ENCODE assay signal across 8 cellular contexts in the genomic region with DNA sequence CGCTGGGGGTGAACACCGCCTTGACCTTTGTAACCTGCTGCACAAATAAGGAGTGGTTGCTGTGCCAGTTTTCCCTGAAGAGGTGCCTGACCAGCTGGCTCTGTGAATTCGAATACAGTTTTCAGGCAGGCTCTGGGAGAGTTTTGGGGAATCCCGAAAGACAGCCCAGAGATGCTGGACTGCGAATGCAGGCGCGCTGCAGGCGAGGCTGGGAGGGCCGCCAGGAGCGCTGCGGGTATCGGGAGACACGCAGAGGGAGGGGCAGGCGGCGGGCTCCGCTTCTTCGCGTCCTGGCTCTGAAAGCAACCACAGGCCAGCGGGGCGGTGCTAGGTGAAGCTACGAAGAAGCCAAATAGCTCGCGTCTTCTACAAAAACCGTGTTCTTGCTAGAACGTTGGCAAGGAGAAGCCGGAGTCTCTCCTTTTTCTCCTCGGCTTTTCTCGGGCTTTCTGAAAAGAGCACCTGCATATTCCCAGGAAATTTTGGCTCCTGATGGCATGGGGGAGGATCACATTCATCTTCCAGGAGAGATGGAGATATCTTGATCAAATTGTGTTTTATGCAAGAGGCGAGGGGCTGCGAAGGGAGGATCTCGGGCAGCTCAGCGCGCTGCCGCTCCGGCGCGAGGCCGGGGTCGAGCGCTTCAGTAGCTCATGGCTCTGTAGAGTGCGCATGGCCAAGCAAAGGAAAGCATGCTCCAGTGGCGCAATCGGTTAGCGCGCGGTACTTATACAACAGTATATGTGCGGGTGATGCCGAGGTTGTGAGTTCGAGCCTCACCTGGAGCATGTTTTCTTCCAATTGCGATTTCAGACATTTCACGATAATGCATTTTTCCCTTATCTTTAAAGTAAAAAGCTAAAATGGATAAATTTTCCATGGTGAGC.
A peak's percentile ranks its signal among the peaks of the same experiment; 100 is the strongest.
DNase-seq lines count a peak whose midpoint lies in the region; ATAC-seq and TF ChIP-seq lines count a peak whose summit lies in the region.

No MANE protein-coding gene starts in this region.

- no peak overlapping the region for H3K27ac ChIP-seq in aorta (ENCODE audit: low read depth in 1 of 2, low read length in 2 of 2)

- no peak for TF ChIP-seq RAD21 in Ishikawa (IDR thresholded peaks at IDR 0.05; ENCODE audit: low read depth)

- WGBS in aorta, 2 donors, result 2% methylated on average over 51 of the region's 51 CpGs

- no peaks in the 10 kb centered on the region for H3K4me1 ChIP-seq in aorta (ENCODE audit: control insufficient read depth in 1 of 2, insufficient read depth in 2 of 2, low read length in 2 of 2)

- intact Hi-C loops in aorta (cut with DNase I), result no loop called here

- H3K9me3 ChIP-seq in aorta (ENCODE audit: control insufficient read depth, low read length), result peaks cover 8% of the 10 kb centered on the region

- H3K27me3 ChIP-seq in aorta (ENCODE audit: control insufficient read depth in 1 of 2, insufficient read depth in 2 of 2, low read length in 1 of 2), result peaks cover 0 to 1% of the 10 kb centered on the region in 2 donors

- H3K36me3 ChIP-seq in aorta (ENCODE audit: control insufficient read depth in 1 of 2, insufficient read depth in 2 of 2, low read length in 1 of 2), result no peaks in the 10 kb centered on the region

- peak; percentile 16 for DNase-seq in GM03348 (ENCODE audit: low spot score)
- DNase-seq in activated CD4-positive, alpha-beta T cell treated with anti-CD3 and anti-CD28 coated beads, Interleukin-2, amount 50 U/mL, for 48 hours, result peak; percentile 72 to 76
- peak; percentile 52 for DNase-seq in fibroblast of gingiva (ENCODE audit: low read depth)
- DNase-seq in putamen (ENCODE audit: low spot score), result peak; percentile 31
- DNase-seq in central memory CD4-positive, alpha-beta T cell, result no peak
- no peak for DNase-seq in HuH-7.5 (ENCODE audit: low spot score)
- no peak for DNase-seq in aorta

- no peak for TF ChIP-seq EP300 in Ishikawa (IDR thresholded peaks at IDR 0.05; ENCODE audit: borderline replicate concordance)

- H3K4me3 ChIP-seq in aorta (ENCODE audit: low read length in 2 of 2), result no peak overlapping the region

- ATAC-seq in aorta (ENCODE audit: low FRiP score), result no peak

TF ChIP-seq in Ishikawa, 13 proteins besides CTCF, POLR2A, EP300 and RAD21:
- TF ChIP-seq YY1 (IDR thresholded peaks at IDR 0.05; ENCODE audit: low read depth) (peak; percentile 32; the same call in 1 of the 2 replicates), FOXM1 (IDR thresholded peaks at IDR 0.05; ENCODE audit: borderline replicate concordance, low read depth) (no peak), REST (IDR thresholded peaks at IDR 0.05; ENCODE audit: low read depth) (peak; percentile 14; the same call in 1 of the 2 replicates), TAF1 (IDR thresholded peaks at IDR 0.05; ENCODE audit: low read depth) (no peak), CEBPB (IDR thresholded peaks at IDR 0.05) (peak; percentile 85), ZBTB7A (IDR thresholded peaks at IDR 0.05; ENCODE audit: low read depth) (peak; percentile 25; the same call in 1 of the 2 replicates), TEAD4 (IDR thresholded peaks at IDR 0.05) (peak; percentile 72), EGR1 (IDR thresholded peaks at IDR 0.05) (no peak), TCF12 (IDR thresholded peaks at IDR 0.05; ENCODE audit: low read depth) (no peak), CREB1 (IDR thresholded peaks at IDR 0.05; ENCODE audit: low read depth) (no peak), NFIC (IDR thresholded peaks at IDR 0.05) (peak; percentile 45; the same call in 1 of the 2 replicates), MAX (IDR thresholded peaks at IDR 0.05) (peak; percentile 95)
- TF ChIP-seq, protein P1, sequence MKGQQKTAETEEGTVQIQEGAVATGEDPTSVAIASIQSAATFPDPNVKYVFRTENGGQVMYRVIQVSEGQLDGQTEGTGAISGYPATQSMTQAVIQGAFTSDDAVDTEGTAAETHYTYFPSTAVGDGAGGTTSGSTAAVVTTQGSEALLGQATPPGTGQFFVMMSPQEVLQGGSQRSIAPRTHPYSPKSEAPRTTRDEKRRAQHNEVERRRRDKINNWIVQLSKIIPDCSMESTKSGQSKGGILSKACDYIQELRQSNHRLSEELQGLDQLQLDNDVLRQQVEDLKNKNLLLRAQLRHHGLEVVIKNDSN (IDR thresholded peaks at IDR 0.05), result no peak
TF ChIP-seq in Ishikawa: peak in this region for 7.

Comparison
In these comparisons a context has a peak if more than half of its experiments do, and no peak if none do; other contexts are left out.
1. DNase-seq: peak in GM03348 (single experiment), activated CD4-positive, alpha-beta T cell treated with anti-CD3 and anti-CD28 coated beads, Interleukin-2, amount 50 U/mL, for 48 hours (2 of 2), fibroblast of gingiva (single experiment) and putamen (single experiment); none in central memory CD4-positive, alpha-beta T cell (single experiment), HuH-7.5 (single experiment) and aorta (0 of 2).